ENCODE assay signal across 8 cellular contexts in genomic region chr6:9540534-9541126, GRCh38.
DNase-seq lines count a peak whose midpoint lies in the region; ATAC-seq and TF ChIP-seq lines count a peak whose summit lies in the region.

No MANE protein-coding gene starts in this region.

- H3K4me3 Mint-ChIP-seq in activated T-helper 17 cell treated with anti-CD3 and anti-CD28 coated beads, Interleukin-2, amount 50 U/mL, for 72 hours, result no peak overlapping the region

- DNase-seq in DMS 273 (lab: John Stamatoyannopoulos, UW; ENCODE audit: unreplicated experiment), result peak; percentile 71
- DNase-seq in DMS 273 treated with DMSO at 0.1 percent for 48 hours (lab: John Stamatoyannopoulos, UW), result no peak
- peak; percentile 71 for DNase-seq in NAMALWA (ENCODE audit: low spot score)
- no peak for DNase-seq in kidney epithelial cell (ENCODE audit: low read depth)
- no peak for DNase-seq in cerebellum (ENCODE audit: low spot score)
- no peak for DNase-seq in nucleus accumbens (lab: John Stamatoyannopoulos, UW)

- H3K27me3 ChIP-seq in kidney epithelial cell (ENCODE audit: control insufficient read depth, insufficient read depth, low read length), result no peaks in the 10 kb centered on the region

- H3K4me3 ChIP-seq in kidney epithelial cell (ENCODE audit: low read depth, low read length), result no peak overlapping the region

- no peaks in the 10 kb centered on the region for H3K36me3 ChIP-seq in kidney epithelial cell (ENCODE audit: control insufficient read depth, insufficient read depth, low read length)

- no peaks in the 10 kb centered on the region for H3K4me1 Mint-ChIP-seq in activated T-helper 17 cell treated with anti-CD3 and anti-CD28 coated beads, Interleukin-2, amount 50 U/mL, for 72 hours

- peak; percentile 76 for ATAC-seq in GM21529 (IDR thresholded peaks at IDR 0.05; ENCODE audit: unreplicated experiment)
- ATAC-seq in activated T-helper 17 cell treated with anti-CD3 and anti-CD28 coated beads, Interleukin-2, amount 50 U/mL, for 72 hours (replicated peaks), result peak; percentile 50

- no peaks in the 10 kb centered on the region for H3K27me3 Mint-ChIP-seq in activated T-helper 17 cell treated with anti-CD3 and anti-CD28 coated beads, Interleukin-2, amount 50 U/mL, for 72 hours

- no peak overlapping the region for H3K27ac Mint-ChIP-seq in activated T-helper 17 cell treated with anti-CD3 and anti-CD28 coated beads, Interleukin-2, amount 50 U/mL, for 72 hours

- peak; percentile 67 for TF ChIP-seq CTCF in kidney epithelial cell (IDR thresholded peaks at IDR 0.05; ENCODE audit: insufficient read depth, low read length, poor library complexity, severe bottlenecking)

- H3K36me3 Mint-ChIP-seq in activated T-helper 17 cell treated with anti-CD3 and anti-CD28 coated beads, Interleukin-2, amount 50 U/mL, for 72 hours (ENCODE audit: low read depth), result no peaks in the 10 kb centered on the region

- H3K9me3 Mint-ChIP-seq in activated T-helper 17 cell treated with anti-CD3 and anti-CD28 coated beads, Interleukin-2, amount 50 U/mL, for 72 hours, result peaks cover 10% of the 10 kb centered on the region

Comparison
In these comparisons a context has a peak if more than half of its experiments do, and no peak if none do; other contexts are left out.
1. DNase-seq: peak in DMS 273 (single experiment) and NAMALWA (single experiment); none in DMS 273 treated with DMSO at 0.1 percent for 48 hours (single experiment), kidney epithelial cell (single experiment), cerebellum (single experiment) and nucleus accumbens (0 of 56).